ENCODE assay signal across 28 cellular contexts in the genomic region with DNA sequence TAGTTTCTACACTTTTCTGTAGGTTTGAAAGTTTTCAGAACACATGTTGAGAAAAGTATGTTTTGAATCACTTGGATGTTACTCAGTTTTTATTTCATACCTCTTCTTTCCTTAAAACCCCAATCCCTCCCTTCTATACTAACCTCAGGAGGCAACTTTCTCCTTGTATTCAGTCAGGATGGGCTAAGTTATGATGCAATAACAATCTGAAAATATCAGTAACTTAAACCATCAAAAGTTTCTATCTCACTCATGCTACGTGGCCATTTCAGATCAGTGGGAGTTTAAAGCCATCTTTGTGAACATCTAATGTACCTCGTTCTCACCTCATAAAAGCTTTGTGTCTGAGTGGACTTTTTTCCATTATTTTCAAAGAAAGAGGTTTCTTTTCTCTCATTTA.
"Had no signal": no experiment of that assay in that cellular context is flagged by ENCODE, and none has a peak within 500 bp of the region (broad histone marks: within the 10 kb centered on the region; RNA-seq: fewer than 3 reads in every experiment).

No MANE protein-coding gene starts in this region.

- H3K4me3 ChIP-seq: colonic mucosa, coronary artery, dorsolateral prefrontal cortex, esophagus muscularis mucosa, esophagus squamous epithelium, gastrocnemius medialis, gastroesophageal sphincter, heart left ventricle, heart right ventricle had no signal

- H3K36me3 ChIP-seq: colonic mucosa, esophagus muscularis mucosa, esophagus squamous epithelium, gastrocnemius medialis, gastroesophageal sphincter, heart left ventricle, heart right ventricle had no signal

- ATAC-seq: effector memory CD8-positive, alpha-beta T cell; esophagus mucosa; foreskin keratinocyte; gastrocnemius medialis; gastroesophageal sphincter; heart left ventricle; heart right ventricle had no signal

- H3K4me1 ChIP-seq: colonic mucosa, esophagus muscularis mucosa, esophagus squamous epithelium, foreskin keratinocyte, gastrocnemius medialis, gastroesophageal sphincter, heart left ventricle, heart right ventricle had no signal

- DNase-seq: colonic mucosa; cortex of kidney; dermis blood vessel endothelial cell; dorsolateral prefrontal cortex; effector CD4-positive, alpha-beta T cell; effector CD8-positive, alpha-beta T cell; effector memory CD4-positive, alpha-beta T cell; effector memory CD8-positive, alpha-beta T cell; endodermal cell; erythroblast; esophagus squamous epithelium; foreskin fibroblast; foreskin keratinocyte; foreskin melanocyte; gastrocnemius medialis; glutamatergic neuron; head of caudate nucleus; heart left ventricle; heart right ventricle had no signal

- H3K27me3 ChIP-seq: colonic mucosa, esophagus muscularis mucosa, esophagus squamous epithelium, gastrocnemius medialis, gastroesophageal sphincter, heart left ventricle had no signal

- FAIRE-seq: colon, endometrium, endothelial cell of umbilical vein, frontal cortex had no signal

- H3K9me3 ChIP-seq: colonic mucosa, esophagus muscularis mucosa, esophagus squamous epithelium, gastrocnemius medialis, gastroesophageal sphincter, heart left ventricle, heart right ventricle had no signal

- H3K27ac ChIP-seq: colonic mucosa, coronary artery, dorsolateral prefrontal cortex, epithelial cell of prostate, esophagus muscularis mucosa, esophagus squamous epithelium, foreskin keratinocyte, gastrocnemius medialis, gastroesophageal sphincter, heart left ventricle, heart right ventricle had no signal
